ENCODE assay signal across 8 cellular contexts in genomic region chr19:9819590-9819898, GRCh38. TPM values are rescaled to one million over a fixed set of nuclear protein-coding genes. Genes with fewer than 3 reads are reported as not detected.
DNase-seq lines count a peak whose midpoint lies in the region; ATAC-seq, FAIRE-seq and TF ChIP-seq lines count a peak whose summit lies in the region.

No MANE protein-coding gene starts in this region.

- intact Hi-C loops in Right ventricle myocardium superior (cut with DNase I) (no loop called here), HepG2 (cut with micrococcal nuclease; ENCODE audit: unreplicated experiment) (loop anchor here (1.0 to 2.0 kb wide), 2 partner anchors 27 to 35 kb away; no protein-coding TSS in a partner anchor), uterus (cut with DNase I; ENCODE audit: low total_unique reads) (no loop called here)

- peak overlapping the region; percentile 20 to 92 for H3K4me3 ChIP-seq in right atrium auricular region
- H3K4me3 ChIP-seq in HepG2 (replicated peaks in 1 of 3; ENCODE audit: insufficient read depth in 1 of 3, low read depth in 2 of 3, low read length in 3 of 3) = peak overlapping the region in 2 of 3 experiments; percentile 48 to 69; a peak in 4 of 6 replicates
- peak overlapping the region; percentile 84 to 98 for H3K4me3 ChIP-seq in uterus

- peaks cover 6% of the 10 kb centered on the region; the same call in 1 of the 2 replicates for H4K20me1 ChIP-seq in HepG2 (ENCODE audit: insufficient read depth, low read length)

- no peak for TF ChIP-seq EP300 in HepG2 (IDR thresholded peaks at IDR 0.05; ENCODE audit: low read depth in 2 of 2, low read length in 2 of 2)
- TF ChIP-seq EP300 in HepG2 (CRISPR knock-in tag; IDR thresholded peaks at IDR 0.05; ENCODE audit: borderline replicate concordance) = no peak

- H3K27ac ChIP-seq in right atrium auricular region = peak overlapping the region; percentile 94 to 96
- no peak overlapping the region for H3K27ac ChIP-seq in HepG2 (ENCODE audit: extremely low read length, insufficient read depth, low read length)
- H3K27ac ChIP-seq in uterus = peak overlapping the region; percentile 89 to 99

- no peaks in the 10 kb centered on the region for H3K9me3 ChIP-seq in right atrium auricular region
- H3K9me3 ChIP-seq in HepG2 (ENCODE audit: low read length) = no peaks in the 10 kb centered on the region; the same call in 1 of the 2 replicates
- H3K9me3 ChIP-seq in uterus = no peaks in the 10 kb centered on the region

- peak overlapping the region; percentile 23; the same call in 1 of the 2 replicates for H3K9ac ChIP-seq in HepG2 (ENCODE audit: insufficient read depth, low read depth, low read length)

- H3K4me1 Mint-ChIP-seq in activated naive CD8-positive, alpha-beta T cell (ENCODE audit: low read depth) = peaks cover 26% of the 10 kb centered on the region

- H3K4me1 ChIP-seq in right atrium auricular region (peaks cover 0 to 25% of the 10 kb centered on the region in 2 donors), HepG2 (ENCODE audit: insufficient read depth, low read length) (peaks cover 33% of the 10 kb centered on the region), uterus (no peaks in the 10 kb centered on the region)

- DNase-seq in right atrium auricular region (ENCODE audit: low spot score) (no peak), Right ventricle myocardium superior (no peak), HepG2 (ENCODE audit: low spot score) (no peak), uterus (no peak), omental fat pad (ENCODE audit: low spot score) (no peak), T1000 (lab: John Stamatoyannopoulos, UW) (no peak)

- no peak overlapping the region for H2AFZ ChIP-seq in HepG2 (ENCODE audit: low read length)

- peak overlapping the region; percentile 89 for H3K4me3 Mint-ChIP-seq in activated naive CD8-positive, alpha-beta T cell

- H3K27me3 ChIP-seq in right atrium auricular region (no peaks in the 10 kb centered on the region), HepG2 (ENCODE audit: control insufficient read depth in 1 of 2, insufficient read depth in 2 of 2, low read length in 2 of 2) (no peaks in the 10 kb centered on the region; a peak in 1 of 5 replicates), uterus (no peaks in the 10 kb centered on the region)

- no peaks in the 10 kb centered on the region for H3K9me3 Mint-ChIP-seq in activated naive CD8-positive, alpha-beta T cell (ENCODE audit: low read depth)

- H3K36me3 ChIP-seq in right atrium auricular region (no peaks in the 10 kb centered on the region), HepG2 (replicated peaks in 1 of 2; ENCODE audit: control insufficient read depth in 1 of 2, insufficient read depth in 2 of 2, low read length in 2 of 2) (peaks cover 0 to 4% of the 10 kb centered on the region in 2 experiments; a peak in 2 of 5 replicates), uterus (no peaks in the 10 kb centered on the region)

- ATAC-seq in Right ventricle myocardium superior (ENCODE audit: poor library complexity) (no peak), HepG2 (no peak; the same call in 1 of the 3 replicates), omental fat pad (ENCODE audit: low FRiP score) (no peak), GM19324 (IDR thresholded peaks at IDR 0.05; ENCODE audit: low FRiP score, unreplicated experiment) (no peak)

- peak overlapping the region; percentile 83 for H3K27ac Mint-ChIP-seq in activated naive CD8-positive, alpha-beta T cell

- TF ChIP-seq RAD21 in HepG2 (CRISPR knock-in tag; IDR thresholded peaks at IDR 0.05) = no peak

- POLR2A ChIA-PET in HepG2 (lab: Yijun Ruan, JAX) = interaction anchor here (0.7 to 2.5 kb wide), 9 partner anchors 8 to 987 kb away, joined by 3 to 16 read pairs (median 4); partner anchors contain the start of genes MBD3L1, PIN1, UBL5 and ZNF846

- WGBS in HepG2 (ENCODE audit: low lambda C conversion rate) = 2% methylated on average over 20 of the region's 21 CpGs

- H3K36me3 Mint-ChIP-seq in activated naive CD8-positive, alpha-beta T cell = peaks cover 8% of the 10 kb centered on the region

- no peaks in the 10 kb centered on the region for H3K27me3 Mint-ChIP-seq in activated naive CD8-positive, alpha-beta T cell

- peaks cover 31% of the 10 kb centered on the region for H3K79me2 ChIP-seq in HepG2 (ENCODE audit: insufficient read depth, low read length)

- BruUV-seq in HepG2 (replicated peaks; lab: Mats Ljungman, UMichigan) = no TSS peak

- CTCF ChIA-PET in HepG2 (lab: Yijun Ruan, JAX; ENCODE audit: low intra/inter-chr PET ratio, low total read pairs) = no interaction called here

- no peak for FAIRE-seq in HepG2 (lab: Jason Lieb, UNC)

- TF ChIP-seq POLR2A in HepG2 (IDR thresholded peaks at IDR 0.05; ENCODE audit: insufficient read depth in 1 of 2, low read depth in 2 of 2, low read length in 2 of 2) = peak in 1 of 2 experiments; percentile 73; a peak in 2 of 4 replicates
- no peak for TF ChIP-seq POLR2A in uterus (IDR thresholded peaks at IDR 0.05)

- H3K4me2 ChIP-seq in HepG2 (ENCODE audit: low read depth, low read length) = peak overlapping the region; percentile 68

- TF ChIP-seq CTCF in right atrium auricular region (IDR thresholded peaks at IDR 0.05) (no peak), HepG2 (CRISPR knock-in tag; IDR thresholded peaks at IDR 0.05) (no peak), uterus (IDR thresholded peaks at IDR 0.05) (no peak), omental fat pad (IDR thresholded peaks at IDR 0.05) (no peak)

- in situ Hi-C loops in HepG2 (cut with HindIII; ENCODE audit: extremely low pct_ligation_motif_present, low pct_unique_long_range_greater_than_20kb) = no loop called here

RNA-seq across cellular contexts. Expression of gene FBXL12, which starts 0.7 kb away (rescaled TPM):
- total RNA-seq in right atrium auricular region (10 to 100 TPM; 10.2 to 15.8 TPM), Right ventricle myocardium superior (10.0 TPM), HepG2 (2016; rRNA removed; fragmentation: Illumina TruSeq; extraction: Trizol) (19.0 and 20.4 TPM in 2 replicates), uterus (10 to 100 TPM in 3 of 4 donors, 1 to 10 TPM in 1; 8.2 to 25.4 (median 18.6) TPM), omental fat pad (10 to 100 TPM; 18.1 to 27.9 (median 22.6) TPM)
- total RNA-seq in HepG2 (2016; cell fraction: cytosol; rRNA removed; fragmentation: Illumina TruSeq; extraction: Trizol; ENCODE audit: low read depth) = 6.1 and 6.2 TPM in 2 replicates
- total RNA-seq in HepG2 (2016; cell fraction: insoluble cytoplasmic fraction; rRNA removed; fragmentation: Illumina TruSeq; extraction: Trizol) = 15.4 and 21.7 TPM in 2 replicates
- total RNA-seq in HepG2 (2016; cell fraction: membrane; rRNA removed; fragmentation: Illumina TruSeq; extraction: Trizol) = 9.7 and 12.3 TPM in 2 replicates
- total RNA-seq in HepG2 (2016; cell fraction: nucleus; rRNA removed; fragmentation: Illumina TruSeq; extraction: Trizol) = 18.7 and 20.1 TPM in 2 replicates
- 23.1 and 30.1 TPM in 2 replicates for polyA plus RNA-seq in HepG2 (2011; rRNA removed)
- polyA plus RNA-seq in HepG2 (2011; cell fraction: cytosol; rRNA removed) = 15.4 and 23.3 TPM in 2 replicates
- 56.0 and 59.0 TPM in 2 replicates for polyA plus RNA-seq in HepG2 (2011; cell fraction: nucleus; rRNA removed)
- polyA plus RNA-seq in HepG2 (2012) = 17.5 and 22.5 TPM in 2 replicates
- polyA plus RNA-seq in HepG2 (2016; cell fraction: cytosol; fragmentation: Illumina TruSeq; extraction: Trizol; ENCODE audit: low read depth) = 2.6 and 3.8 TPM in 2 replicates
- polyA plus RNA-seq in HepG2 (2016; cell fraction: insoluble cytoplasmic fraction; fragmentation: Illumina TruSeq; extraction: Trizol; ENCODE audit: low read depth) = 21.5 and 27.0 TPM in 2 replicates
- 7.6 and 8.6 TPM in 2 replicates for polyA plus RNA-seq in HepG2 (2016; cell fraction: membrane; fragmentation: Illumina TruSeq; extraction: Trizol; ENCODE audit: low read depth)
- polyA plus RNA-seq in HepG2 (2016; cell fraction: nucleus; fragmentation: Illumina TruSeq; extraction: Trizol; ENCODE audit: insufficient read depth, low read depth) = 35.6 and 40.1 TPM in 2 replicates
- 9.7 and 38.5 TPM in 2 replicates for polyA minus RNA-seq in HepG2 (2011; rRNA and poly(A)+ RNA removed; ENCODE audit: low replicate concordance)
- 10.0 and 11.3 TPM in 2 replicates for polyA minus RNA-seq in HepG2 (2011; cell fraction: cytosol; rRNA and poly(A)+ RNA removed)
- 25.1 and 28.3 TPM in 2 replicates for polyA minus RNA-seq in HepG2 (2011; cell fraction: nucleus; rRNA and poly(A)+ RNA removed)

RNA-seq across cellular contexts. Expression of gene UBL5, which starts 8.2 kb away (rescaled TPM):
- total RNA-seq in right atrium auricular region (100 to 1,000 TPM; 677 to 684 TPM), Right ventricle myocardium superior (595 TPM), HepG2 (2016; rRNA removed; fragmentation: Illumina TruSeq; extraction: Trizol) (373 and 382 TPM in 2 replicates), uterus (1,000 to 10,000 TPM in 1 of 4 donors, 100 to 1,000 TPM in 3; 180 to 1,153 (median 222) TPM), omental fat pad (100 to 1,000 TPM; 407 to 513 (median 455) TPM)
- 139 and 172 TPM in 2 replicates for total RNA-seq in HepG2 (2016; cell fraction: cytosol; rRNA removed; fragmentation: Illumina TruSeq; extraction: Trizol; ENCODE audit: low read depth)
- 375 and 403 TPM in 2 replicates for total RNA-seq in HepG2 (2016; cell fraction: insoluble cytoplasmic fraction; rRNA removed; fragmentation: Illumina TruSeq; extraction: Trizol)
- 186 and 246 TPM in 2 replicates for total RNA-seq in HepG2 (2016; cell fraction: membrane; rRNA removed; fragmentation: Illumina TruSeq; extraction: Trizol)
- 155 and 174 TPM in 2 replicates for total RNA-seq in HepG2 (2016; cell fraction: nucleus; rRNA removed; fragmentation: Illumina TruSeq; extraction: Trizol)
- polyA plus RNA-seq in HepG2 (2011; rRNA removed) = 427 and 487 TPM in 2 replicates
- 507 and 557 TPM in 2 replicates for polyA plus RNA-seq in HepG2 (2011; cell fraction: cytosol; rRNA removed)
- 178 and 205 TPM in 2 replicates for polyA plus RNA-seq in HepG2 (2011; cell fraction: nucleus; rRNA removed)
- 308 and 326 TPM in 2 replicates for polyA plus RNA-seq in HepG2 (2012)
- polyA plus RNA-seq in HepG2 (2016; cell fraction: cytosol; fragmentation: Illumina TruSeq; extraction: Trizol; ENCODE audit: low read depth) = 140 and 221 TPM in 2 replicates
- polyA plus RNA-seq in HepG2 (2016; cell fraction: insoluble cytoplasmic fraction; fragmentation: Illumina TruSeq; extraction: Trizol; ENCODE audit: low read depth) = 360 and 409 TPM in 2 replicates
- polyA plus RNA-seq in HepG2 (2016; cell fraction: membrane; fragmentation: Illumina TruSeq; extraction: Trizol; ENCODE audit: low read depth) = 156 and 243 TPM in 2 replicates
- polyA plus RNA-seq in HepG2 (2016; cell fraction: nucleus; fragmentation: Illumina TruSeq; extraction: Trizol; ENCODE audit: insufficient read depth, low read depth) = 294 and 307 TPM in 2 replicates
- 47.1 and 96.5 TPM in 2 replicates for polyA minus RNA-seq in HepG2 (2011; rRNA and poly(A)+ RNA removed; ENCODE audit: low replicate concordance)
- 33.3 and 39.4 TPM in 2 replicates for polyA minus RNA-seq in HepG2 (2011; cell fraction: cytosol; rRNA and poly(A)+ RNA removed)
- 21.3 and 28.2 TPM in 2 replicates for polyA minus RNA-seq in HepG2 (2011; cell fraction: nucleus; rRNA and poly(A)+ RNA removed)

RNA-seq across cellular contexts. Expression of gene PIN1, which starts 15.6 kb away (rescaled TPM):
- total RNA-seq in right atrium auricular region (100 to 1,000 TPM; 111 to 125 TPM), Right ventricle myocardium superior (92.5 TPM), HepG2 (2016; rRNA removed; fragmentation: Illumina TruSeq; extraction: Trizol) (67.3 and 72.0 TPM in 2 replicates), uterus (10 to 100 TPM; 36.5 to 85.3 (median 56.9) TPM), omental fat pad (10 to 100 TPM; 59.3 to 97.7 (median 77.0) TPM)
- total RNA-seq in HepG2 (2016; cell fraction: cytosol; rRNA removed; fragmentation: Illumina TruSeq; extraction: Trizol; ENCODE audit: low read depth) = 25.2 and 25.3 TPM in 2 replicates
- total RNA-seq in HepG2 (2016; cell fraction: insoluble cytoplasmic fraction; rRNA removed; fragmentation: Illumina TruSeq; extraction: Trizol) = 65.2 and 75.0 TPM in 2 replicates
- total RNA-seq in HepG2 (2016; cell fraction: membrane; rRNA removed; fragmentation: Illumina TruSeq; extraction: Trizol) = 37.0 and 38.0 TPM in 2 replicates
- 27.3 and 31.0 TPM in 2 replicates for total RNA-seq in HepG2 (2016; cell fraction: nucleus; rRNA removed; fragmentation: Illumina TruSeq; extraction: Trizol)
- polyA plus RNA-seq in HepG2 (2011; rRNA removed) = 31.9 and 43.2 TPM in 2 replicates
- 39.4 and 64.9 TPM in 2 replicates for polyA plus RNA-seq in HepG2 (2011; cell fraction: cytosol; rRNA removed)
- 44.7 and 53.7 TPM in 2 replicates for polyA plus RNA-seq in HepG2 (2011; cell fraction: nucleus; rRNA removed)
- 19.6 and 20.3 TPM in 2 replicates for polyA plus RNA-seq in HepG2 (2012)
- 20.1 and 20.5 TPM in 2 replicates for polyA plus RNA-seq in HepG2 (2016; cell fraction: cytosol; fragmentation: Illumina TruSeq; extraction: Trizol; ENCODE audit: low read depth)
- polyA plus RNA-seq in HepG2 (2016; cell fraction: insoluble cytoplasmic fraction; fragmentation: Illumina TruSeq; extraction: Trizol; ENCODE audit: low read depth) = 61.0 and 62.9 TPM in 2 replicates
- polyA plus RNA-seq in HepG2 (2016; cell fraction: membrane; fragmentation: Illumina TruSeq; extraction: Trizol; ENCODE audit: low read depth) = 30.3 TPM in 2 replicates
- polyA plus RNA-seq in HepG2 (2016; cell fraction: nucleus; fragmentation: Illumina TruSeq; extraction: Trizol; ENCODE audit: insufficient read depth, low read depth) = 55.0 and 61.1 TPM in 2 replicates
- polyA minus RNA-seq in HepG2 (2011; rRNA and poly(A)+ RNA removed; ENCODE audit: low replicate concordance) = 15.9 and 27.0 TPM in 2 replicates
- 10.9 and 16.1 TPM in 2 replicates for polyA minus RNA-seq in HepG2 (2011; cell fraction: cytosol; rRNA and poly(A)+ RNA removed)
- polyA minus RNA-seq in HepG2 (2011; cell fraction: nucleus; rRNA and poly(A)+ RNA removed) = 6.3 and 7.9 TPM in 2 replicates

RNA-seq across cellular contexts. Expression of gene ZNF846, which starts 51.0 kb away (rescaled TPM):
- total RNA-seq in right atrium auricular region = 1 to 10 TPM; 8.0 to 8.4 TPM
- 9.1 TPM for total RNA-seq in Right ventricle myocardium superior
- total RNA-seq in HepG2 (2016; rRNA removed; fragmentation: Illumina TruSeq; extraction: Trizol) = 3.7 and 5.4 TPM in 2 replicates
- total RNA-seq in HepG2 (2016; cell fraction: cytosol; rRNA removed; fragmentation: Illumina TruSeq; extraction: Trizol; ENCODE audit: low read depth) = 1.6 and 2.6 TPM in 2 replicates
- 4.3 and 4.7 TPM in 2 replicates for total RNA-seq in HepG2 (2016; cell fraction: insoluble cytoplasmic fraction; rRNA removed; fragmentation: Illumina TruSeq; extraction: Trizol)
- total RNA-seq in HepG2 (2016; cell fraction: membrane; rRNA removed; fragmentation: Illumina TruSeq; extraction: Trizol) = 2.1 and 3.0 TPM in 2 replicates
- total RNA-seq in HepG2 (2016; cell fraction: nucleus; rRNA removed; fragmentation: Illumina TruSeq; extraction: Trizol) = 8.0 and 9.0 TPM in 2 replicates
- polyA plus RNA-seq in HepG2 (2011; rRNA removed) = 4.7 and 4.8 TPM in 2 replicates
- polyA plus RNA-seq in HepG2 (2011; cell fraction: cytosol; rRNA removed) = 1.6 and 2.3 TPM in 2 replicates
- polyA plus RNA-seq in HepG2 (2011; cell fraction: nucleus; rRNA removed) = 5.1 and 8.8 TPM in 2 replicates
- polyA plus RNA-seq in HepG2 (2012) = 3.5 and 3.9 TPM in 2 replicates
- 1.2 and 1.7 TPM in 2 replicates for polyA plus RNA-seq in HepG2 (2016; cell fraction: cytosol; fragmentation: Illumina TruSeq; extraction: Trizol; ENCODE audit: low read depth)
- polyA plus RNA-seq in HepG2 (2016; cell fraction: insoluble cytoplasmic fraction; fragmentation: Illumina TruSeq; extraction: Trizol; ENCODE audit: low read depth) = 2.1 and 2.2 TPM in 2 replicates
- 1.3 and 1.4 TPM in 2 replicates for polyA plus RNA-seq in HepG2 (2016; cell fraction: membrane; fragmentation: Illumina TruSeq; extraction: Trizol; ENCODE audit: low read depth)
- 13.0 and 15.2 TPM in 2 replicates for polyA plus RNA-seq in HepG2 (2016; cell fraction: nucleus; fragmentation: Illumina TruSeq; extraction: Trizol; ENCODE audit: insufficient read depth, low read depth)
- polyA minus RNA-seq in HepG2 (2011; rRNA and poly(A)+ RNA removed; ENCODE audit: low replicate concordance) = 3.4 TPM in 1 of 2 replicates, not detected in the other
- 0.79 and 0.97 TPM in 2 replicates for polyA minus RNA-seq in HepG2 (2011; cell fraction: cytosol; rRNA and poly(A)+ RNA removed)
- 19.5 and 21.5 TPM in 2 replicates for polyA minus RNA-seq in HepG2 (2011; cell fraction: nucleus; rRNA and poly(A)+ RNA removed)
- 10 to 100 TPM; 15.0 to 71.0 (median 39.7) TPM for total RNA-seq in uterus
- 10 to 100 TPM in 2 of 4 donors, 1 to 10 TPM in 2; 6.5 to 21.4 (median 11.0) TPM for total RNA-seq in omental fat pad
